In the genomic region with DNA sequence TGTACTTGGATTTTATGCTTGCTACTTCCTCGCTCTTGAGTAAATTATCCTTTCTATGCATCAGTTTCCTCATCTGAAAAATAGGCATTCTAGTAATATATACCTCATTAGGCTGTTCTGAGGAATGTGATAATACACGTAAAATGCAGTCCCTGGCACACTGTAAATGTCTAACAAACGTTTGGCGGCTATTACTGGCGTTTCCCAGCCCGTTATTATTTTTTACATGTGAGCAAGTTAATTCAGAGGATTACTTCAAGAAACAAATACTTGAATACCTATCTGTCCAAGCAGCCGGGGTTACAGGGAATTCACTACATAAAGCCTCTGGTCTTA, we compare ENCODE assay signal across 8 cellular contexts. TPM values are rescaled to one million over a fixed set of nuclear protein-coding genes. Genes with fewer than 3 reads are reported as not detected.
DNase-seq lines count a peak whose midpoint lies in the region; ATAC-seq and TF ChIP-seq lines count a peak whose summit lies in the region.

No MANE protein-coding gene starts in this region.

- peaks cover 37% of the 10 kb centered on the region; the same call in 1 of the 2 replicates for H4K20me1 ChIP-seq in BLaER1
- no peaks in the 10 kb centered on the region for H4K20me1 ChIP-seq in neural cell (ENCODE audit: insufficient read depth)

- H3K4me3 Mint-ChIP-seq in effector memory CD8-positive, alpha-beta T cell: peak overlapping the region; percentile 90 to 93

- H3K4me3 ChIP-seq in BLaER1: peak overlapping the region; percentile 96
- peak overlapping the region; percentile 91 for H3K4me3 ChIP-seq in NT2/D1 (ENCODE audit: insufficient read length, low read depth)
- peak overlapping the region; percentile 72 for H3K4me3 ChIP-seq in neural cell (ENCODE audit: low read length)

- peak overlapping the region; percentile 99 for H2AFZ ChIP-seq in neural cell (ENCODE audit: low read depth, low read length)

- H3K79me2 ChIP-seq in neural cell (replicated peaks; ENCODE audit: insufficient read depth, low read length): peaks cover 44% of the 10 kb centered on the region

- H3K27ac Mint-ChIP-seq in effector memory CD8-positive, alpha-beta T cell: peak overlapping the region; percentile 99

- DNase-seq in NT2/D1 (ENCODE audit: low read depth, low spot score): no peak
- DNase-seq in effector memory CD8-positive, alpha-beta T cell: no peak
- no peak for DNase-seq in superior temporal gyrus (ENCODE audit: extremely low spot score)
- no peak for DNase-seq in DMS114 treated with DMSO at 0.1 percent for 48 hours (lab: John Stamatoyannopoulos, UW; ENCODE audit: unreplicated experiment)
- no peak for DNase-seq in activated CD8-positive, alpha-beta memory T cell treated with anti-CD3 and anti-CD28 coated beads, Interleukin-2, amount 50 U/mL, for 48 hours

- H3K36me3 ChIP-seq in BLaER1: peaks cover 37% of the 10 kb centered on the region
- peaks cover 53% of the 10 kb centered on the region for H3K36me3 ChIP-seq in NT2/D1 (ENCODE audit: insufficient read depth, insufficient read length, low read length)
- H3K36me3 ChIP-seq in neural cell (ENCODE audit: insufficient read depth, low read length): no peaks in the 10 kb centered on the region

- peak overlapping the region; percentile 94 for H3K27ac ChIP-seq in BLaER1
- H3K27ac ChIP-seq in neural cell (ENCODE audit: low read length): peak overlapping the region; percentile 95

- H3K36me3 Mint-ChIP-seq in effector memory CD8-positive, alpha-beta T cell (ENCODE audit: insufficient read depth): peaks cover 25% of the 10 kb centered on the region

- TF ChIP-seq CTCF in neural cell (IDR thresholded peaks at IDR 0.05; ENCODE audit: poor library complexity, severe bottlenecking): no peak

- H3F3A ChIP-seq in neural cell (ENCODE audit: insufficient read depth, low read length, poor library complexity, severe bottlenecking): no peaks in the 10 kb centered on the region

- peak overlapping the region; percentile 94 for H3K9ac ChIP-seq in BLaER1
- peak overlapping the region; percentile 87 for H3K9ac ChIP-seq in NT2/D1 (ENCODE audit: insufficient read length, low read depth)
- peak overlapping the region; percentile 85 for H3K9ac ChIP-seq in neural cell (ENCODE audit: low read length)

- no peaks in the 10 kb centered on the region for H3K27me3 Mint-ChIP-seq in effector memory CD8-positive, alpha-beta T cell

- no peak for TF ChIP-seq RAD21 in neural cell (conservative IDR thresholded peaks at IDR 0.05)

- no peaks in the 10 kb centered on the region for H3K9me2 ChIP-seq in neural cell (ENCODE audit: insufficient read depth, low read length)

- peaks cover 14 to 38% of the 10 kb centered on the region in 2 donors for H3K4me1 Mint-ChIP-seq in effector memory CD8-positive, alpha-beta T cell (ENCODE audit: low read depth in 2 of 2)

- H3K27me3 ChIP-seq in BLaER1 (no peaks in the 10 kb centered on the region), NT2/D1 (ENCODE audit: insufficient read depth, insufficient read length) (no peaks in the 10 kb centered on the region), neural cell (ENCODE audit: insufficient read depth, low read depth, low read length) (no peaks in the 10 kb centered on the region)

- H3K4me1 ChIP-seq in BLaER1 (peaks cover 24% of the 10 kb centered on the region), NT2/D1 (ENCODE audit: insufficient read depth, insufficient read length) (no peaks in the 10 kb centered on the region)

- H3K4me2 ChIP-seq in BLaER1 (peak overlapping the region; percentile 91), neural cell (ENCODE audit: low read length) (peak overlapping the region; percentile 98)

- ATAC-seq in effector memory CD8-positive, alpha-beta T cell (replicated peaks): no peak
- ATAC-seq in GM21737 (IDR thresholded peaks at IDR 0.05; ENCODE audit: unreplicated experiment): no peak

- H3K9me3 ChIP-seq in BLaER1 (no peaks in the 10 kb centered on the region), NT2/D1 (ENCODE audit: insufficient read depth, low read length) (no peaks in the 10 kb centered on the region), neural cell (ENCODE audit: low read length) (no peaks in the 10 kb centered on the region)

- no peak for TF ChIP-seq EP300 in neural cell (conservative IDR thresholded peaks at IDR 0.05; ENCODE audit: poor library complexity, severe bottlenecking)

- H3K9me3 Mint-ChIP-seq in effector memory CD8-positive, alpha-beta T cell: no peaks in the 10 kb centered on the region

TF ChIP-seq in neural cell, 6 proteins besides CTCF, POLR2A, EP300 and RAD21:
- TF ChIP-seq POLR2AphosphoS5 (IDR thresholded peaks at IDR 0.05): no peak
- no peak for TF ChIP-seq TAF1 (IDR thresholded peaks at IDR 0.05; ENCODE audit: low read depth)

RNA-seq across cellular contexts. Expression of gene C2orf49, which starts 0.6 kb away (rescaled TPM):
- polyA plus RNA-seq in neural cell: 35.6 TPM in 2 replicates
- 32.9 and 45.0 TPM in 2 replicates for polyA minus RNA-seq in neural cell

RNA-seq across cellular contexts. Expression of gene TGFBRAP1, which starts 7.2 kb away (rescaled TPM):
- polyA plus RNA-seq in neural cell: 13.9 and 15.2 TPM in 2 replicates
- 29.2 and 32.6 TPM in 2 replicates for polyA minus RNA-seq in neural cell
